19 cellular contexts compared by ENCODE assay signal in genomic region chr13:66071018-66071417, GRCh38.
DNase-seq lines count a peak whose midpoint lies in the region; ATAC-seq, FAIRE-seq and TF ChIP-seq lines count a peak whose summit lies in the region.
"Had no signal": no experiment of that assay in that cellular context is flagged by ENCODE, and none has a peak within 500 bp of the region (broad histone marks: within the 10 kb centered on the region; RNA-seq: fewer than 3 reads in every experiment).

No MANE protein-coding gene starts in this region.

- in situ Hi-C loops in SK-MEL-5 (cut with HindIII; ENCODE audit: low pct_unique_long_range_greater_than_20kb, low sequenced_read_pairs) = no loop called here
- in situ Hi-C loops in K562 (cut with MboI) = no loop called here

- no peak overlapping the region for H2BK12ac ChIP-seq in neuronal stem cell (ENCODE audit: low read length)

- no peaks in the 10 kb centered on the region for H3K9me3 ChIP-seq in K562 (replicated peaks; ENCODE audit: control insufficient read depth, insufficient read depth, low read depth, low read length)
- no peaks in the 10 kb centered on the region for H3K9me3 ChIP-seq in neuronal stem cell (replicated peaks in 1 of 2; ENCODE audit: control insufficient read depth in 2 of 2, insufficient read depth in 1 of 2, low read depth in 1 of 2, low read length in 2 of 2)
- H3K9me3 ChIP-seq: A549, BE2C, HAP-1 had no signal

- 0% methylated on average over 2 of the region's 2 CpGs for WGBS in K562 (ENCODE audit: insufficient coverage, low coverage, missing lambda C conversion rate)
- no CpG with 5 or more reads among the region's 2 CpGs for WGBS in neuronal stem cell (ENCODE audit: extremely low coverage in 2 of 2, insufficient read length in 2 of 2, insufficient replicate concordance in 1 of 2), 2 donors

- H2AK5ac ChIP-seq in neuronal stem cell (ENCODE audit: low read depth, low read length) = no peak overlapping the region

- peak overlapping the region; percentile 55 for H2AFZ ChIP-seq in K562 (ENCODE audit: low read depth, low read length)
- peak overlapping the region; percentile 5 for H2AFZ ChIP-seq in neuronal stem cell (ENCODE audit: low read length)

- H3K4me2 ChIP-seq in K562 (ENCODE audit: insufficient read depth, low read length) (peak overlapping the region; percentile 32; the same call in 1 of the 2 replicates), neuronal stem cell (ENCODE audit: insufficient read depth, low read length, poor library complexity, severe bottlenecking) (no peak overlapping the region)
- H3K4me2 ChIP-seq: A549 had no signal

- no peaks in the 10 kb centered on the region for H4K20me1 ChIP-seq in K562 (replicated peaks; ENCODE audit: control insufficient read depth, insufficient read depth, low read length)

- FAIRE-seq in K562 (lab: Jason Lieb, UNC) = no peak
- FAIRE-seq: A549, D721Med, G401.6, GM12891 had no signal

- H3K36me3 ChIP-seq in K562 (ENCODE audit: control insufficient read depth, insufficient read depth, low read length) = no peaks in the 10 kb centered on the region
- no peaks in the 10 kb centered on the region for H3K36me3 ChIP-seq in neuronal stem cell (replicated peaks in 1 of 2; ENCODE audit: control insufficient read depth in 2 of 2, insufficient read depth in 2 of 2, low read length in 2 of 2)
- H3K36me3 ChIP-seq: BE2C, HAP-1 had no signal

- no peak for TF ChIP-seq POLR2A in K562 (conservative IDR thresholded peaks at IDR 0.05)

- H3K27me3 ChIP-seq in K562 (ENCODE audit: control insufficient read depth in 2 of 2, insufficient read depth in 2 of 2, low read length in 2 of 2) = no peaks in the 10 kb centered on the region
- H3K27me3 ChIP-seq in neuronal stem cell (ENCODE audit: control insufficient read depth in 3 of 3, insufficient read depth in 3 of 3, low read depth in 1 of 3, low read length in 3 of 3) = no peaks in the 10 kb centered on the region
- H3K27me3 ChIP-seq: BE2C had no signal

- no peak overlapping the region for H3K18ac ChIP-seq in neuronal stem cell (ENCODE audit: low read length)

- no peak for TF ChIP-seq RAD21 in K562 (CRISPR knock-in tag; conservative IDR thresholded peaks at IDR 0.05 in 1 of 2, IDR thresholded peaks at IDR 0.05 in 1 of 2)

- CTCF ChIA-PET in K562 (lab: Yijun Ruan, JAX; ENCODE audit: low intra/inter-chr PET ratio) = no interaction called here

- H3K9me3 Mint-ChIP-seq in activated T-cell treated with anti-CD3 and anti-CD28 coated beads, Interleukin-2, amount 50 U/mL, for 4 hours = peaks cover 5% of the 10 kb centered on the region

- H2BK15ac ChIP-seq in neuronal stem cell (ENCODE audit: low read length) = no peak overlapping the region

- no peak overlapping the region for H4K91ac ChIP-seq in neuronal stem cell (ENCODE audit: low read depth, low read length, poor library complexity)

- no peaks in the 10 kb centered on the region for H3K9me1 ChIP-seq in K562 (ENCODE audit: control insufficient read depth, insufficient read depth, low read length)

- no peaks in the 10 kb centered on the region for H3K79me1 ChIP-seq in neuronal stem cell (ENCODE audit: low read depth, low read length)

- H3K4me3 ChIP-seq in K562 = no peak overlapping the region
- H3K4me3 ChIP-seq in neuronal stem cell (ENCODE audit: low read length in 2 of 2) = no peak overlapping the region
- H3K4me3 ChIP-seq: A549, HAP-1 had no signal

- no peak overlapping the region for H4K8ac ChIP-seq in neuronal stem cell (ENCODE audit: low read depth, low read length)

- no peak overlapping the region for H3K4ac ChIP-seq in neuronal stem cell (ENCODE audit: low read length)

- H3K36me3 Mint-ChIP-seq in activated T-cell treated with anti-CD3 and anti-CD28 coated beads, Interleukin-2, amount 50 U/mL, for 4 hours (ENCODE audit: insufficient read depth) = no peaks in the 10 kb centered on the region
- H3K36me3 Mint-ChIP-seq: CD4-positive, alpha-beta memory T cell had no signal

- ATAC-seq in K562 (peak; percentile 76), HG03045 (IDR thresholded peaks at IDR 0.05; ENCODE audit: unreplicated experiment) (no peak)
- no peak for ATAC-seq in activated T-cell treated with anti-CD3 and anti-CD28 coated beads, Interleukin-2, amount 50 U/mL, for 4 hours
- ATAC-seq: A549 had no signal

- no peak overlapping the region for H2BK120ac ChIP-seq in neuronal stem cell (ENCODE audit: low read depth, low read length)

- H3K4me1 ChIP-seq in K562 (replicated peaks in 1 of 2; ENCODE audit: control insufficient read depth in 2 of 2, insufficient read depth in 2 of 2, low read length in 2 of 2) (peaks cover 0 to 2% of the 10 kb centered on the region in 2 experiments; a peak in 1 of 5 replicates), neuronal stem cell (ENCODE audit: control insufficient read depth in 2 of 2, insufficient read depth in 1 of 2, low read depth in 1 of 2, low read length in 2 of 2) (no peaks in the 10 kb centered on the region)
- H3K4me1 ChIP-seq: A549, BE2C, HAP-1 had no signal

- TF ChIP-seq EP300 in K562 (IDR thresholded peaks at IDR 0.05; ENCODE audit: low read length) = no peak

- H3K27ac ChIP-seq in K562 (ENCODE audit: extremely low read depth, low read depth, low read length) (peak overlapping the region; percentile 61), neuronal stem cell (replicated peaks; ENCODE audit: low read length) (no peak overlapping the region)
- H3K27ac ChIP-seq: A549, C4-2B had no signal

- no peaks in the 10 kb centered on the region for H3K4me1 Mint-ChIP-seq in activated T-cell treated with anti-CD3 and anti-CD28 coated beads, Interleukin-2, amount 50 U/mL, for 4 hours (ENCODE audit: low read depth)
- H3K4me1 Mint-ChIP-seq: CD4-positive, alpha-beta memory T cell had no signal

- POLR2A ChIA-PET in K562 (lab: Yijun Ruan, JAX) = no interaction called here

- H3K79me2 ChIP-seq in K562 (ENCODE audit: control insufficient read depth, insufficient read depth, low read length) = no peaks in the 10 kb centered on the region

- no peak overlapping the region for H3K23ac ChIP-seq in neuronal stem cell (ENCODE audit: low read depth, low read length, poor library complexity)

- no peak overlapping the region for H3K4me3 Mint-ChIP-seq in activated T-cell treated with anti-CD3 and anti-CD28 coated beads, Interleukin-2, amount 50 U/mL, for 4 hours
- H3K4me3 Mint-ChIP-seq: CD4-positive, alpha-beta memory T cell had no signal

- intact Hi-C loops in K562 (cut with micrococcal nuclease) = no loop called here

- TF ChIP-seq CTCF in K562 (IDR thresholded peaks at IDR 0.05 in 2 of 3, conservative IDR thresholded peaks at IDR 0.05 in 1 of 3; ENCODE audit: insufficient read depth in 2 of 3, low read depth in 1 of 3, low read length in 3 of 3) = no peak

- no peaks in the 10 kb centered on the region for H3K27me3 Mint-ChIP-seq in activated T-cell treated with anti-CD3 and anti-CD28 coated beads, Interleukin-2, amount 50 U/mL, for 4 hours (ENCODE audit: low read depth)
- H3K27me3 Mint-ChIP-seq: CD4-positive, alpha-beta memory T cell had no signal

- peak; percentile 55 for DNase-seq in SK-MEL-5 (ENCODE audit: low read depth, low spot score)
- peak in 1 of 4 experiments; percentile 36 for DNase-seq in K562 (ENCODE audit: extremely low read depth in 1 of 4, low spot score in 3 of 4)
- DNase-seq in neuronal stem cell (ENCODE audit: low spot score) = no peak
- DNase-seq in activated T-cell treated with anti-CD3 and anti-CD28 coated beads, Interleukin-2, amount 50 U/mL, for 4 hours = no peak
- DNase-seq in HT-29 (ENCODE audit: low spot score) = no peak
- DNase-seq: BE2C, COR-L47, DMS153, DMS79 treated with DMSO at 0.1 percent for 48 hours, EL, GOT3 had no signal

- H3K9ac ChIP-seq in K562 (ENCODE audit: insufficient read depth in 1 of 2, low read depth in 2 of 2, low read length in 2 of 2) = peak overlapping the region in 1 of 2 experiments; percentile 30; a peak in 1 of 4 replicates
- no peak overlapping the region for H3K9ac ChIP-seq in neuronal stem cell (ENCODE audit: low read depth, low read length, poor library complexity)

- H3K14ac ChIP-seq in neuronal stem cell (ENCODE audit: low read length) = no peak overlapping the region

- no peak overlapping the region for H2BK5ac ChIP-seq in neuronal stem cell (ENCODE audit: low read length)

- no TSS peak for BruUV-seq in K562 (replicated peaks; lab: Mats Ljungman, UMichigan)

TF ChIP-seq in K562, 482 proteins besides CTCF, POLR2A, EP300 and RAD21:
- TF ChIP-seq TFAM (CRISPR knock-in tag; conservative IDR thresholded peaks at IDR 0.05) (no peak), HCFC1 (IDR thresholded peaks at IDR 0.05; ENCODE audit: low read depth, low read length) (no peak), NCOA6 (IDR thresholded peaks at IDR 0.05) (no peak), MCM7 (IDR thresholded peaks at IDR 0.05) (no peak), CHCHD3 (CRISPR knock-in tag; IDR thresholded peaks at IDR 0.05) (no peak), CHD4 (IDR thresholded peaks at IDR 0.05; ENCODE audit: insufficient read depth, insufficient replicate concordance, low read depth, low read length, poor library complexity, severe bottlenecking) (no peak), ZKSCAN3 (CRISPR knock-in tag; IDR thresholded peaks at IDR 0.05) (no peak), ZNF197 (CRISPR knock-in tag; IDR thresholded peaks at IDR 0.05; ENCODE audit: low read depth) (0 out of 2 replicates have a peak, but pooled peaks have one; percentile 6)
